36 cellular contexts compared by ENCODE assay signal in the genomic region with DNA sequence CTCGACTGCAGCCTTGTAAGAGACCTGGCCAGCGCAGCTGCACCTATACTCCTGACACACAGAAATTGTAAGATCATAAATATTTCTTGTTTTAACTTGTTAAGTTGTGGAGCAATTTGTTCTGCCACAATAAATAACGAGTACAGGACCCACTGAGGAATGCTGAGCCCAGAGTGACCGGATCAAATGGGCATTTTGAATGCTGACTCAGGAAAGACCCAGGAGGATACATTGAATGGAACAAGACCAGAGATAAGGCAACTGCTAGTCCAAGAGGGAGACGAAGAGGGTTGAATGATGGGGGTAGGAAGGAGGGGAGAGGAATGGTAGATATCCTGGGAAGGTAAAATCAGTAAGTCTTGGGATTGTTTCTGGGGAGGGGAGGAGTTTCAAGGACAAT. TPM values are rescaled to one million over a fixed set of nuclear protein-coding genes. Genes with fewer than 3 reads are reported as not detected.
"Had no signal": no experiment of that assay in that cellular context is flagged by ENCODE, and none has a peak within 500 bp of the region (broad histone marks: within the 10 kb centered on the region; RNA-seq: fewer than 3 reads in every experiment).

No MANE protein-coding gene starts in this region.

- H3K27ac Mint-ChIP-seq: activated B cell treated with CpG ODN at 0.5 μM for 24 hours; activated CD4-positive, alpha-beta memory T cell treated with anti-CD3 and anti-CD28 coated beads for 36 hours; activated CD4-positive, alpha-beta T cell treated with anti-CD3 and anti-CD28 coated beads, Interleukin-2, amount 10 ng/mL, durations not matched to agents 24 days and 14 days; activated CD8-positive, alpha-beta T cell treated with anti-CD3 and anti-CD28 coated beads for 36 hours; activated naive CD4-positive, alpha-beta T cell treated with anti-CD3 and anti-CD28 coated beads for 36 hours; activated naive CD4-positive, alpha-beta T cell treated with anti-CD3 and anti-CD28 coated beads, Interleukin-2, amount 50 U/mL, for 72 hours; activated naive CD8-positive, alpha-beta T cell treated with anti-CD3 and anti-CD28 coated beads for 36 hours; activated T-cell treated with anti-CD3 and anti-CD28 coated beads, Interleukin-2, amount 50 U/mL, for 72 hours; activated T-helper 1 cell treated with anti-CD3 and anti-CD28 coated beads, Interleukin-12 subunit alpha, Interleukin-12 subunit beta, Interleukin-2, Interleukin-4 antibody, amounts not matched to agents 30 ng/mL and 10 ng/mL and 1 ng/mL, durations not matched to agents 14 hours and 24 hours and 36 hours; activated T-helper 17 cell treated with anti-CD3 and anti-CD28 coated beads, Interleukin-2, amount 50 U/mL, for 72 hours; T-helper 1 cell treated with Interleukin-12 subunit alpha and Interleukin-12 subunit beta and Interleukin-4 antibody, amounts not matched to agents 30 μg/mL and 1 μg/mL, for 36 hours; T-helper 2 cell treated with Interferon-gamma antibody and Interleukin-4, amounts not matched to agents 5 μg/mL and 100 μg/mL, for 36 hours had no signal

- H3K4me1 ChIP-seq: adrenal gland, body of pancreas, breast epithelium had no signal

- H3K4me3 ChIP-seq: adrenal gland, body of pancreas, breast epithelium had no signal

- H3K27ac ChIP-seq: adrenal gland, body of pancreas, brain microvascular endothelial cell, breast epithelium, VCaP had no signal

- DNase-seq: activated B cell treated with CpG ODN at 0.5 μM for 24 hours; activated CD4-positive, alpha-beta memory T cell treated with anti-CD3 and anti-CD28 coated beads for 36 hours; activated CD4-positive, alpha-beta T cell treated with anti-CD3 and anti-CD28 coated beads for 4 hours; activated CD4-positive, alpha-beta T cell treated with anti-CD3 and anti-CD28 coated beads, Interleukin-2, amount 10 ng/mL, durations not matched to agents 24 days and 14 days; activated CD4-positive, alpha-beta T cell treated with anti-CD3 and anti-CD28 coated beads, Interleukin-2, amount 50 U/mL, for 1 hour; activated CD4-positive, alpha-beta T cell treated with anti-CD3 and anti-CD28 coated beads, Interleukin-2, amount 50 U/mL, for 4 hours; activated CD4-positive, CD25-positive, alpha-beta regulatory T cell treated with anti-CD3 and anti-CD28 coated beads, Interleukin-2, amount 50 U/mL, for 72 hours; activated CD8-positive, alpha-beta memory T cell treated with anti-CD3 and anti-CD28 coated beads, Interleukin-2, amount 50 U/mL, for 4 hours; activated CD8-positive, alpha-beta T cell treated with anti-CD3 and anti-CD28 coated beads for 36 hours; activated effector memory CD4-positive, alpha-beta T cell treated with anti-CD3 and anti-CD28 coated beads, Interleukin-2, amount 50 U/mL, for 16 hours; activated gamma-delta T cell treated with Interleukin-2 at 50 U/mL for 16 hours; activated naive CD4-positive, alpha-beta T cell; activated naive CD4-positive, alpha-beta T cell treated with anti-CD3 and anti-CD28 coated beads for 36 hours; activated naive CD4-positive, alpha-beta T cell treated with anti-CD3 and anti-CD28 coated beads, Interleukin-2, amount 50 U/mL, for 16 hours; activated naive CD8-positive, alpha-beta T cell treated with anti-CD3 and anti-CD28 coated beads for 36 hours; activated T-cell treated with anti-CD3 and anti-CD28 coated beads for 4 hours; activated T-cell treated with anti-CD3 and anti-CD28 coated beads, Interleukin-2, amount 50 U/mL, for 1 hour; activated T-cell treated with anti-CD3 and anti-CD28 coated beads, Interleukin-2, amount 50 U/mL, for 4 hours; activated T-cell treated with anti-CD3 and anti-CD28 coated beads, Interleukin-2, amount 50 U/mL, for 72 hours; adrenal gland; amniotic stem cell; aorta; body of pancreas; brain microvascular endothelial cell; central memory CD4-positive, alpha-beta T cell; T-helper 2 cell; T-helper 9 cell had no signal

- H3K9me3 Mint-ChIP-seq: activated B cell treated with CpG ODN at 0.5 μM for 24 hours; activated CD4-positive, alpha-beta memory T cell treated with anti-CD3 and anti-CD28 coated beads for 36 hours; activated CD4-positive, alpha-beta T cell treated with anti-CD3 and anti-CD28 coated beads, Interleukin-2, amount 10 ng/mL, durations not matched to agents 24 days and 14 days; activated CD8-positive, alpha-beta T cell treated with anti-CD3 and anti-CD28 coated beads for 36 hours; activated naive CD4-positive, alpha-beta T cell treated with anti-CD3 and anti-CD28 coated beads for 36 hours; activated naive CD4-positive, alpha-beta T cell treated with anti-CD3 and anti-CD28 coated beads, Interleukin-2, amount 50 U/mL, for 72 hours; activated naive CD8-positive, alpha-beta T cell treated with anti-CD3 and anti-CD28 coated beads for 36 hours; activated T-cell treated with anti-CD3 and anti-CD28 coated beads, Interleukin-2, amount 50 U/mL, for 4 hours; activated T-cell treated with anti-CD3 and anti-CD28 coated beads, Interleukin-2, amount 50 U/mL, for 72 hours; activated T-helper 1 cell treated with anti-CD3 and anti-CD28 coated beads, Interleukin-12 subunit alpha, Interleukin-12 subunit beta, Interleukin-2, Interleukin-4 antibody, amounts not matched to agents 30 ng/mL and 10 ng/mL and 1 ng/mL, durations not matched to agents 14 hours and 24 hours and 36 hours; activated T-helper 17 cell treated with anti-CD3 and anti-CD28 coated beads, Interleukin-2, amount 50 U/mL, for 72 hours; T-helper 1 cell treated with Interleukin-12 subunit alpha and Interleukin-12 subunit beta and Interleukin-4 antibody, amounts not matched to agents 30 μg/mL and 1 μg/mL, for 36 hours; T-helper 2 cell treated with Interferon-gamma antibody and Interleukin-4, amounts not matched to agents 5 μg/mL and 100 μg/mL, for 36 hours had no signal

- H3K4me1 Mint-ChIP-seq: activated B cell treated with CpG ODN at 0.5 μM for 24 hours; activated CD4-positive, alpha-beta T cell treated with anti-CD3 and anti-CD28 coated beads, Interleukin-2, amount 10 ng/mL, durations not matched to agents 24 days and 14 days; activated naive CD8-positive, alpha-beta T cell treated with anti-CD3 and anti-CD28 coated beads for 36 hours; activated T-helper 17 cell treated with anti-CD3 and anti-CD28 coated beads, Interleukin-2, amount 50 U/mL, for 72 hours had no signal

- H3K36me3 ChIP-seq: adrenal gland, brain microvascular endothelial cell, breast epithelium had no signal

- H3K9me3 ChIP-seq: adrenal gland, body of pancreas, breast epithelium had no signal

- H3K27me3 ChIP-seq: adrenal gland, body of pancreas, breast epithelium had no signal

- ATAC-seq: activated CD8-positive, alpha-beta T cell treated with anti-CD3 and anti-CD28 coated beads for 36 hours; activated naive CD4-positive, alpha-beta T cell treated with anti-CD3 and anti-CD28 coated beads, Interleukin-2, amount 50 U/mL, for 72 hours; activated T-cell treated with anti-CD3 and anti-CD28 coated beads, Interleukin-2, amount 50 U/mL, for 4 hours; activated T-cell treated with anti-CD3 and anti-CD28 coated beads, Interleukin-2, amount 50 U/mL, for 72 hours; activated T-helper 17 cell treated with anti-CD3 and anti-CD28 coated beads, Interleukin-2, amount 50 U/mL, for 72 hours; body of pancreas had no signal

- H3K4me3 Mint-ChIP-seq: activated B cell treated with CpG ODN at 0.5 μM for 24 hours; activated CD4-positive, alpha-beta memory T cell treated with anti-CD3 and anti-CD28 coated beads for 36 hours; activated CD4-positive, alpha-beta T cell treated with anti-CD3 and anti-CD28 coated beads, Interleukin-2, amount 10 ng/mL, durations not matched to agents 24 days and 14 days; activated CD8-positive, alpha-beta T cell treated with anti-CD3 and anti-CD28 coated beads for 36 hours; activated naive CD4-positive, alpha-beta T cell treated with anti-CD3 and anti-CD28 coated beads for 36 hours; activated naive CD8-positive, alpha-beta T cell treated with anti-CD3 and anti-CD28 coated beads for 36 hours; activated T-cell treated with anti-CD3 and anti-CD28 coated beads, Interleukin-2, amount 50 U/mL, for 4 hours; activated T-cell treated with anti-CD3 and anti-CD28 coated beads, Interleukin-2, amount 50 U/mL, for 72 hours; activated T-helper 1 cell treated with anti-CD3 and anti-CD28 coated beads, Interleukin-12 subunit alpha, Interleukin-12 subunit beta, Interleukin-2, Interleukin-4 antibody, amounts not matched to agents 30 ng/mL and 10 ng/mL and 1 ng/mL, durations not matched to agents 14 hours and 24 hours and 36 hours; activated T-helper 17 cell treated with anti-CD3 and anti-CD28 coated beads, Interleukin-2, amount 50 U/mL, for 72 hours; T-helper 1 cell treated with Interleukin-12 subunit alpha and Interleukin-12 subunit beta and Interleukin-4 antibody, amounts not matched to agents 30 μg/mL and 1 μg/mL, for 36 hours; T-helper 2 cell treated with Interferon-gamma antibody and Interleukin-4, amounts not matched to agents 5 μg/mL and 100 μg/mL, for 36 hours had no signal

- FAIRE-seq: astrocyte, TTC549 had no signal

- H3K36me3 Mint-ChIP-seq: activated CD4-positive, alpha-beta memory T cell treated with anti-CD3 and anti-CD28 coated beads for 36 hours; activated naive CD4-positive, alpha-beta T cell treated with anti-CD3 and anti-CD28 coated beads, Interleukin-2, amount 50 U/mL, for 72 hours; activated naive CD8-positive, alpha-beta T cell treated with anti-CD3 and anti-CD28 coated beads for 36 hours had no signal

RNA-seq across cellular contexts. Expression of a gene that starts 8.9 kb away (rescaled TPM):
- total RNA-seq: activated B cell treated with CpG ODN at 0.5 μM for 24 hours; activated CD4-positive, alpha-beta memory T cell treated with anti-CD3 and anti-CD28 coated beads for 36 hours; activated naive CD4-positive, alpha-beta T cell treated with anti-CD3 and anti-CD28 coated beads for 36 hours had no signal
